8 cellular contexts compared by ENCODE assay signal in the genomic region with DNA sequence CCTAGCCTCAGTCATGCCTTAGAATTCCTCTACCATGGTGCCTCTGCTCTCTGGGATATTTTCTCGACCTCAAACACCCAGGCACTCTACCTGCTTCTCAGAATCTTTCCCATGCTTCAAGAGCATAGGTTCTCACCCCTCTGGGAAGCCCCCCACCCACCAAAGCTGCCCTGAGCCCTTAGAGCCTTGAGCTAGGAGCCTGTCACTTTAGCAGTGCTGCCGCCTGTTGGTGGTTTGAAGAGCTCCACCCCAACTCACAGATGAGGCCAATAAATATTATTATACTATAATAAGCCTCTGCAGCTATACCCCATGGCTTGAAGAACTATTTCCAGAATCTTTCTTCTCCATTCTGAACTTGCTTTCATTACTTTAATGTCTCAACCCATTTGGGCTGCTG.
DNase-seq lines count a peak whose midpoint lies in the region; ATAC-seq and TF ChIP-seq lines count a peak whose summit lies in the region.

No MANE protein-coding gene starts in this region.

- H3K36me3 ChIP-seq in RWPE2 (ENCODE audit: low read depth) (no peaks in the 10 kb centered on the region), upper lobe of right lung (no peaks in the 10 kb centered on the region), thyroid gland (no peaks in the 10 kb centered on the region)

- H3K27ac ChIP-seq in RWPE2 (ENCODE audit: poor library complexity, severe bottlenecking), result no peak overlapping the region
- no peak overlapping the region for H3K27ac ChIP-seq in upper lobe of right lung
- no peak overlapping the region for H3K27ac ChIP-seq in thyroid gland

- ATAC-seq in RWPE2 (ENCODE audit: low read depth), result no peak
- ATAC-seq in upper lobe of right lung, result no peak
- no peak for ATAC-seq in HG03139 (IDR thresholded peaks at IDR 0.05; ENCODE audit: unreplicated experiment)
- no peak for ATAC-seq in HG02970 (IDR thresholded peaks at IDR 0.05; ENCODE audit: low FRiP score, unreplicated experiment)

- WGBS in thyroid gland, 2 donors, result 62 to 69% methylated on average over 2 of the region's 2 CpGs

- TF ChIP-seq CTCF in RWPE2 (IDR thresholded peaks at IDR 0.05; ENCODE audit: poor library complexity, severe bottlenecking), result peak; percentile 7
- TF ChIP-seq CTCF in fibroblast of mammary gland (conservative IDR thresholded peaks at IDR 0.05; ENCODE audit: control insufficient read depth, insufficient read depth, low read depth, low read length), result peak; percentile 60
- peak; percentile 30 for TF ChIP-seq CTCF in upper lobe of right lung (IDR thresholded peaks at IDR 0.05)
- TF ChIP-seq CTCF in thyroid gland (IDR thresholded peaks at IDR 0.05), result peak in 1 of 6 experiments; percentile 28

- DNase-seq in stimulated activated CD4-positive, alpha-beta T cell treated with anti-CD3 and anti-CD28 coated beads, Interleukin-12 subunit alpha, Interleukin-12 subunit beta, amount 100 ng/mL, for 4 hours, result peak; percentile 4
- no peak for DNase-seq in stimulated activated CD4-positive, alpha-beta T cell treated with anti-CD3 and anti-CD28 coated beads, Interleukin-1b, Interleukin-23, amount 100 ng/mL, for 48 hours
- DNase-seq in RWPE2 (ENCODE audit: low spot score) (no peak), fibroblast of mammary gland (ENCODE audit: low read depth) (peak; percentile 38), upper lobe of right lung (no peak), thyroid gland (no peak)

- no peaks in the 10 kb centered on the region for H3K9me3 ChIP-seq in RWPE2 (ENCODE audit: severe bottlenecking)
- H3K9me3 ChIP-seq in upper lobe of right lung, result no peaks in the 10 kb centered on the region
- H3K9me3 ChIP-seq in thyroid gland, result no peaks in the 10 kb centered on the region

- H3K4me3 ChIP-seq in RWPE2 (ENCODE audit: severe bottlenecking) (no peak overlapping the region), fibroblast of mammary gland (ENCODE audit: control insufficient read depth, low read depth, low read length) (no peak overlapping the region), upper lobe of right lung (no peak overlapping the region), thyroid gland (replicated peaks in 1 of 3) (no peak overlapping the region)

- intact Hi-C loops in upper lobe of right lung (cut with DNase I), result no loop called here
- intact Hi-C loops in thyroid gland (cut with DNase I), result no loop called here

- no peak for TF ChIP-seq POLR2A in thyroid gland (IDR thresholded peaks at IDR 0.05)

- no peaks in the 10 kb centered on the region for H3K27me3 ChIP-seq in RWPE2 (ENCODE audit: insufficient read depth, poor library complexity, severe bottlenecking)
- H3K27me3 ChIP-seq in upper lobe of right lung, result no peaks in the 10 kb centered on the region
- no peaks in the 10 kb centered on the region for H3K27me3 ChIP-seq in thyroid gland

- H3K4me1 ChIP-seq in RWPE2 (ENCODE audit: insufficient read depth, poor library complexity, severe bottlenecking) (no peaks in the 10 kb centered on the region), upper lobe of right lung (peaks cover 3% of the 10 kb centered on the region), thyroid gland (no peaks in the 10 kb centered on the region)

Comparison
In these comparisons a context has a peak if more than half of its experiments do, and no peak if none do; other contexts are left out.
1. DNase-seq: peak in stimulated activated CD4-positive, alpha-beta T cell treated with anti-CD3 and anti-CD28 coated beads, Interleukin-12 subunit alpha, Interleukin-12 subunit beta, amount 100 ng/mL, for 4 hours (single experiment) and fibroblast of mammary gland (single experiment); none in stimulated activated CD4-positive, alpha-beta T cell treated with anti-CD3 and anti-CD28 coated beads, Interleukin-1b, Interleukin-23, amount 100 ng/mL, for 48 hours (single experiment), RWPE2 (single experiment), upper lobe of right lung (single experiment) and thyroid gland (0 of 2).